ENCODE assay signal across 11 cellular contexts in genomic region chr1:58898739-58899580, GRCh38.
DNase-seq lines count a peak whose midpoint lies in the region; ATAC-seq and TF ChIP-seq lines count a peak whose summit lies in the region.
"Had no signal": no experiment of that assay in that cellular context is flagged by ENCODE, and none has a peak within 500 bp of the region (broad histone marks: within the 10 kb centered on the region; RNA-seq: fewer than 3 reads in every experiment).

No MANE protein-coding gene starts in this region.

- no peak overlapping the region for H3K27ac Mint-ChIP-seq in H9
- H3K27ac Mint-ChIP-seq: B cell had no signal

- TF ChIP-seq POLR2A in gastroesophageal sphincter (IDR thresholded peaks at IDR 0.05): no peak

- in situ Hi-C loops in SK-MEL-5 (cut with HindIII; ENCODE audit: low pct_unique_long_range_greater_than_20kb, low sequenced_read_pairs): no loop called here

- H3K56ac ChIP-seq in H9 (ENCODE audit: insufficient read length, low read depth, low read length): no peak overlapping the region

- H3K9ac ChIP-seq in H9 (ENCODE audit: extremely low read depth, insufficient read length, low read length): no peak overlapping the region

- TF ChIP-seq EP300 in gastroesophageal sphincter (IDR thresholded peaks at IDR 0.05): no peak

- no peak overlapping the region for H4K91ac ChIP-seq in H9 (ENCODE audit: insufficient read length, low read depth, low read length)

- peaks cover 0 to 61% (median 25%) of the 10 kb centered on the region in 3 donors for H3K4me1 ChIP-seq in gastroesophageal sphincter
- H3K4me1 ChIP-seq in osteoblast (ENCODE audit: insufficient read depth, low read length): peaks cover 28% of the 10 kb centered on the region
- peaks cover 5% of the 10 kb centered on the region; the same call in 1 of the 2 replicates for H3K4me1 ChIP-seq in H9 (ENCODE audit: insufficient read depth, low read length)

- H4K20me1 ChIP-seq in osteoblast (ENCODE audit: insufficient read depth, low read length) (no peaks in the 10 kb centered on the region), H9 (ENCODE audit: control insufficient read depth, insufficient read depth, insufficient read length) (no peaks in the 10 kb centered on the region)

- peaks cover 20 to 32% of the 10 kb centered on the region in 2 experiments for H3K4me1 Mint-ChIP-seq in H9

- H3T11ph ChIP-seq in H9 (ENCODE audit: low read length): no peak overlapping the region

- H3K79me2 ChIP-seq in osteoblast (ENCODE audit: insufficient read depth, low read length) (no peaks in the 10 kb centered on the region), H9 (ENCODE audit: insufficient read depth, low read length) (no peaks in the 10 kb centered on the region)

- H3K4me3 ChIP-seq in gastroesophageal sphincter: no peak overlapping the region
- no peak overlapping the region for H3K4me3 ChIP-seq in osteoblast (ENCODE audit: insufficient read depth, low read length)

- no peak overlapping the region for H3K4me3 Mint-ChIP-seq in H9
- H3K4me3 Mint-ChIP-seq: B cell; stimulated activated naive CD8-positive, alpha-beta T cell treated with anti-CD3 and anti-CD28 coated beads, Interleukin-15, Interleukin-2, amounts not matched to agents 100 ng/mL and 50 ng/mL, for 24 hours had no signal

- H4K5ac ChIP-seq in H9 (ENCODE audit: insufficient read length, low read depth, low read length): no peak overlapping the region

- no peaks in the 10 kb centered on the region for H3K36me3 ChIP-seq in gastroesophageal sphincter
- no peaks in the 10 kb centered on the region for H3K36me3 ChIP-seq in osteoblast (ENCODE audit: insufficient read depth, low read length)

- H2BK15ac ChIP-seq in H9 (ENCODE audit: low read depth, low read length): no peak overlapping the region

- no peaks in the 10 kb centered on the region for H3K79me1 ChIP-seq in H9 (ENCODE audit: insufficient read depth, low read depth, low read length, poor library complexity, severe bottlenecking)

- no peak overlapping the region for H3K18ac ChIP-seq in H9 (ENCODE audit: insufficient read length, low read depth, low read length)

- H3K27me3 Mint-ChIP-seq in H9 (ENCODE audit: low read depth): peaks cover 8% of the 10 kb centered on the region
- H3K27me3 Mint-ChIP-seq: B cell; stimulated activated naive CD8-positive, alpha-beta T cell treated with anti-CD3 and anti-CD28 coated beads, Interleukin-15, Interleukin-2, amounts not matched to agents 100 ng/mL and 50 ng/mL, for 24 hours had no signal

- H2BK12ac ChIP-seq in H9 (ENCODE audit: insufficient read length, low read depth, low read length): no peak overlapping the region

- H3K27ac ChIP-seq in gastroesophageal sphincter (peak overlapping the region in 3 of 4 donors; percentile 18 to 61 (median 19)), osteoblast (ENCODE audit: low read depth, low read length) (no peak overlapping the region), H9 (ENCODE audit: insufficient read length, low read depth, low read length) (no peak overlapping the region)

- 47 to 93% methylated on average over 4 to 8 of the region's 10 CpGs for WGBS in gastroesophageal sphincter (ENCODE audit: low coverage in 1 of 2), 2 donors
- no CpG with 5 or more reads among the region's 10 CpGs for WGBS in H9 (ENCODE audit: extremely low coverage, insufficient read length, low lambda C conversion rate)

- no peaks in the 10 kb centered on the region for H3K36me3 Mint-ChIP-seq in H9 (ENCODE audit: insufficient read depth in 1 of 3, low read depth in 3 of 3)

- peak; percentile 71 for DNase-seq in CD1c-positive myeloid dendritic cell (ENCODE audit: extremely low spot score)
- DNase-seq in SK-MEL-5 (ENCODE audit: low read depth, low spot score): peak; percentile 22
- DNase-seq in osteoblast (ENCODE audit: insufficient read length, low spot score, missing footprints): peak; percentile 74
- no peak for DNase-seq in H9
- DNase-seq in HCEC 1CT: no peak
- DNase-seq in NCI-H187 (lab: John Stamatoyannopoulos, UW): no peak
- DNase-seq in stimulated activated CD4-positive, alpha-beta T cell treated with anti-CD3 and anti-CD28 coated beads, Interleukin-1b, Interleukin-23, amount 100 ng/mL, for 48 hours: no peak
- DNase-seq: T-helper 1 cell had no signal

- H3K9me3 Mint-ChIP-seq in H9: no peaks in the 10 kb centered on the region
- H3K9me3 Mint-ChIP-seq: stimulated activated naive CD8-positive, alpha-beta T cell treated with anti-CD3 and anti-CD28 coated beads, Interleukin-15, Interleukin-2, amounts not matched to agents 100 ng/mL and 50 ng/mL, for 24 hours had no signal

- no peak overlapping the region for H2AK5ac ChIP-seq in H9 (ENCODE audit: insufficient read length, low read length)

- H3K23me2 ChIP-seq in H9 (ENCODE audit: insufficient read length, low read depth, low read length, poor library complexity, severe bottlenecking): peaks cover 3% of the 10 kb centered on the region

- no peak overlapping the region for H2BK20ac ChIP-seq in H9 (ENCODE audit: low read depth, low read length, poor library complexity, severe bottlenecking)

- no peak overlapping the region for H3K23ac ChIP-seq in H9 (ENCODE audit: insufficient read length, low read depth, low read length)

- no peak overlapping the region for H2BK5ac ChIP-seq in H9 (ENCODE audit: insufficient read length, low read length)

- H2AFZ ChIP-seq in osteoblast (ENCODE audit: low read length): no peak overlapping the region
- H2AFZ ChIP-seq in H9 (ENCODE audit: low read length): no peak overlapping the region

- H3K27me3 ChIP-seq in gastroesophageal sphincter (no peaks in the 10 kb centered on the region), osteoblast (ENCODE audit: insufficient read depth, low read length) (no peaks in the 10 kb centered on the region), H9 (ENCODE audit: insufficient read depth, low read length) (no peaks in the 10 kb centered on the region)

- H2BK120ac ChIP-seq in H9 (ENCODE audit: low read depth, low read length, poor library complexity, severe bottlenecking): no peak overlapping the region

- H3K9me3 ChIP-seq in gastroesophageal sphincter (no peaks in the 10 kb centered on the region), osteoblast (ENCODE audit: low read depth, low read length) (no peaks in the 10 kb centered on the region), H9 (ENCODE audit: control insufficient read depth, low read depth, low read length) (no peaks in the 10 kb centered on the region)

- H3K4ac ChIP-seq in H9 (ENCODE audit: low read depth, low read length): no peak overlapping the region

- no peak overlapping the region for H3K14ac ChIP-seq in H9 (ENCODE audit: insufficient read depth, low read length)

- H3K4me2 ChIP-seq in osteoblast (ENCODE audit: insufficient read depth, low read length): no peak overlapping the region
- no peak overlapping the region for H3K4me2 ChIP-seq in H9 (ENCODE audit: insufficient read depth, insufficient read length, low read length)

- no peak overlapping the region for H4K8ac ChIP-seq in H9 (replicated peaks; ENCODE audit: insufficient read length, low read depth, low read length)

- no peak for ATAC-seq in gastroesophageal sphincter

- TF ChIP-seq CTCF in gastroesophageal sphincter (IDR thresholded peaks at IDR 0.05) (no peak), osteoblast (IDR thresholded peaks at IDR 0.05; ENCODE audit: extremely low read depth, low read depth, low read length) (no peak), H9 (conservative IDR thresholded peaks at IDR 0.05) (no peak)

Comparison
In these comparisons a context has a peak if more than half of its experiments do, and no peak if none do; other contexts are left out.
1. DNase-seq: peak in CD1c-positive myeloid dendritic cell (single experiment), SK-MEL-5 (single experiment) and osteoblast (single experiment); none in H9 (single experiment), HCEC 1CT (single experiment), NCI-H187 (0 of 2) and stimulated activated CD4-positive, alpha-beta T cell treated with anti-CD3 and anti-CD28 coated beads, Interleukin-1b, Interleukin-23, amount 100 ng/mL, for 48 hours (single experiment).
2. H3K27ac ChIP-seq: peak in gastroesophageal sphincter (3 of 4); none in osteoblast (single experiment) and H9 (single experiment).